Comparison of ENCODE assay signal across 2 cellular contexts in the genomic region with DNA sequence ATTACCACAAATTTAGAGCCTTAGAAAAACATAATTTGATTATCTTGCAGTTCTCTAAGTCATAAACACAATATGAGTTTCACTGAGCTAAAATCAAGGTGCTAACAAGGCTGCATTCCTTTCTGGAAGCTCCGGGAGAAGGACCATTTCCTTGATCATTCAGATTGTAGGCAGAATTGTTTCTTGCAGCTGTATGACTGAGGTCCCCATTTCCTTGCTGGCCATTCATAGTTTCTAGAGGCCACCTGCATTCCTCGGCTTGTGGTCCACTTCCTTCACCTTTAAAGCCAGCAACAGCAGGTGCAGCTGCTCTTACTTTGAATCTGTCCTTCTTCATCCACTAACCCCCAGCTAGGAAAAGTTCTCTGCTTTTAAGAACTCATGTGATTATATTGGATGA.
TF ChIP-seq lines count a peak whose summit lies in the region.

No MANE protein-coding gene starts in this region.

TF ChIP-seq in GM23338, 12 proteins besides CTCF, POLR2A, EP300 and RAD21 (continued from another document):
- TF ChIP-seq, protein P1, sequence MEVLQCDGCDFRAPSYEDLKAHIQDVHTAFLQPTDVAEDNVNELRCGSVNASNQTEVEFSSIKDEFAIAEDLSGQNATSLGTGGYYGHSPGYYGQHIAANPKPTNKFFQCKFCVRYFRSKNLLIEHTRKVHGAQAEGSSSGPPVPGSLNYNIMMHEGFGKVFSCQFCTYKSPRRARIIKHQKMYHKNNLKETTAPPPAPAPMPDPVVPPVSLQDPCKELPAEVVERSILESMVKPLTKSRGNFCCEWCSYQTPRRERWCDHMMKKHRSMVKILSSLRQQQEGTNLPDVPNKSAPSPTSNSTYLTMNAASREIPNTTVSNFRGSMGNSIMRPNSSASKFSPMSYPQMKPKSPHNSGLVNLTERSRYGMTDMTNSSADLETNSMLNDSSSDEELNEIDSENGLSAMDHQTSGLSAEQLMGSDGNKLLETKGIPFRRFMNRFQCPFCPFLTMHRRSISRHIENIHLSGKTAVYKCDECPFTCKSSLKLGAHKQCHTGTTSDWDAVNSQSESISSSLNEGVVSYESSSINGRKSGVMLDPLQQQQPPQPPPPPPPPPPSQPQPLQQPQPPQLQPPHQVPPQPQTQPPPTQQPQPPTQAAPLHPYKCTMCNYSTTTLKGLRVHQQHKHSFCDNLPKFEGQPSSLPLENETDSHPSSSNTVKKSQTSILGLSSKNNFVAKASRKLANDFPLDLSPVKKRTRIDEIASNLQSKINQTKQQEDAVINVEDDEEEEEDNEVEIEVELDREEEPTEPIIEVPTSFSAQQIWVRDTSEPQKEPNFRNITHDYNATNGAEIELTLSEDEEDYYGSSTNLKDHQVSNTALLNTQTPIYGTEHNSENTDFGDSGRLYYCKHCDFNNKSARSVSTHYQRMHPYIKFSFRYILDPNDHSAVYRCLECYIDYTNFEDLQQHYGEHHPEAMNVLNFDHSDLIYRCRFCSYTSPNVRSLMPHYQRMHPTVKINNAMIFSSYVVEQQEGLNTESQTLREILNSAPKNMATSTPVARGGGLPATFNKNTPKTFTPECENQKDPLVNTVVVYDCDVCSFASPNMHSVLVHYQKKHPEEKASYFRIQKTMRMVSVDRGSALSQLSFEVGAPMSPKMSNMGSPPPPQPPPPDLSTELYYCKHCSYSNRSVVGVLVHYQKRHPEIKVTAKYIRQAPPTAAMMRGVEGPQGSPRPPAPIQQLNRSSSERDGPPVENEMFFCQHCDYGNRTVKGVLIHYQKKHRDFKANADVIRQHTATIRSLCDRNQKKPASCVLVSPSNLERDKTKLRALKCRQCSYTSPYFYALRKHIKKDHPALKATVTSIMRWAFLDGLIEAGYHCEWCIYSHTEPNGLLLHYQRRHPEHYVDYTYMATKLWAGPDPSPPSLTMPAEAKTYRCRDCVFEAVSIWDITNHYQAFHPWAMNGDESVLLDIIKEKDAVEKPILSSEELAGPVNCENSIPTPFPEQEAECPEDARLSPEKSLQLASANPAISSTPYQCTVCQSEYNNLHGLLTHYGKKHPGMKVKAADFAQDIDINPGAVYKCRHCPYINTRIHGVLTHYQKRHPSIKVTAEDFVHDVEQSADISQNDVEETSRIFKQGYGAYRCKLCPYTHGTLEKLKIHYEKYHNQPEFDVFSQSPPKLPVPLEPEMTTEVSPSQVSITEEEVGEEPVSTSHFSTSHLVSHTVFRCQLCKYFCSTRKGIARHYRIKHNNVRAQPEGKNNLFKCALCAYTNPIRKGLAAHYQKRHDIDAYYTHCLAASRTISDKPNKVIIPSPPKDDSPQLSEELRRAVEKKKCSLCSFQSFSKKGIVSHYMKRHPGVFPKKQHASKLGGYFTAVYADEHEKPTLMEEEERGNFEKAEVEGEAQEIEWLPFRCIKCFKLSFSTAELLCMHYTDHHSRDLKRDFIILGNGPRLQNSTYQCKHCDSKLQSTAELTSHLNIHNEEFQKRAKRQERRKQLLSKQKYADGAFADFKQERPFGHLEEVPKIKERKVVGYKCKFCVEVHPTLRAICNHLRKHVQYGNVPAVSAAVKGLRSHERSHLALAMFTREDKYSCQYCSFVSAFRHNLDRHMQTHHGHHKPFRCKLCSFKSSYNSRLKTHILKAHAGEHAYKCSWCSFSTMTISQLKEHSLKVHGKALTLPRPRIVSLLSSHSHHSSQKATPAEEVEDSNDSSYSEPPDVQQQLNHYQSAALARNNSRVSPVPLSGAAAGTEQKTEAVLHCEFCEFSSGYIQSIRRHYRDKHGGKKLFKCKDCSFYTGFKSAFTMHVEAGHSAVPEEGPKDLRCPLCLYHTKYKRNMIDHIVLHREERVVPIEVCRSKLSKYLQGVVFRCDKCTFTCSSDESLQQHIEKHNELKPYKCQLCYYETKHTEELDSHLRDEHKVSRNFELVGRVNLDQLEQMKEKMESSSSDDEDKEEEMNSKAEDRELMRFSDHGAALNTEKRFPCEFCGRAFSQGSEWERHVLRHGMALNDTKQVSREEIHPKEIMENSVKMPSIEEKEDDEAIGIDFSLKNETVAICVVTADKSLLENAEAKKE (CRISPR knock-in tag; IDR thresholded peaks at IDR 0.05) = peak; percentile 25; the same call in 1 of the 2 replicates

TF ChIP-seq in WTC11, 78 proteins besides CTCF, POLR2A, EP300 and RAD21 (continued from another document):
- TF ChIP-seq, protein P2, sequence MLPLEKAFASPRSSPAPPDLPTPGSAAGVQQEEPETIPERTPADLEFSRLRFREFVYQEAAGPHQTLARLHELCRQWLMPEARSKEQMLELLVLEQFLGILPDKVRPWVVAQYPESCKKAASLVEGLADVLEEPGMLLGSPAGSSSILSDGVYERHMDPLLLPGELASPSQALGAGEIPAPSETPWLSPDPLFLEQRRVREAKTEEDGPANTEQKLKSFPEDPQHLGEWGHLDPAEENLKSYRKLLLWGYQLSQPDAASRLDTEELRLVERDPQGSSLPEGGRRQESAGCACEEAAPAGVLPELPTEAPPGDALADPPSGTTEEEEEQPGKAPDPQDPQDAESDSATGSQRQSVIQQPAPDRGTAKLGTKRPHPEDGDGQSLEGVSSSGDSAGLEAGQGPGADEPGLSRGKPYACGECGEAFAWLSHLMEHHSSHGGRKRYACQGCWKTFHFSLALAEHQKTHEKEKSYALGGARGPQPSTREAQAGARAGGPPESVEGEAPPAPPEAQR (CRISPR knock-in tag; IDR thresholded peaks at IDR 0.05) = no peak
- TF ChIP-seq MYBL2 (CRISPR knock-in tag; IDR thresholded peaks at IDR 0.05) (no peak), ELF4 (CRISPR knock-in tag; IDR thresholded peaks at IDR 0.05; ENCODE audit: low read depth) (no peak), IRF2 (CRISPR knock-in tag; IDR thresholded peaks at IDR 0.05; ENCODE audit: borderline replicate concordance, low read depth) (no peak), GABPB1 (CRISPR knock-in tag; IDR thresholded peaks at IDR 0.05) (no peak)
- TF ChIP-seq, protein P3, sequence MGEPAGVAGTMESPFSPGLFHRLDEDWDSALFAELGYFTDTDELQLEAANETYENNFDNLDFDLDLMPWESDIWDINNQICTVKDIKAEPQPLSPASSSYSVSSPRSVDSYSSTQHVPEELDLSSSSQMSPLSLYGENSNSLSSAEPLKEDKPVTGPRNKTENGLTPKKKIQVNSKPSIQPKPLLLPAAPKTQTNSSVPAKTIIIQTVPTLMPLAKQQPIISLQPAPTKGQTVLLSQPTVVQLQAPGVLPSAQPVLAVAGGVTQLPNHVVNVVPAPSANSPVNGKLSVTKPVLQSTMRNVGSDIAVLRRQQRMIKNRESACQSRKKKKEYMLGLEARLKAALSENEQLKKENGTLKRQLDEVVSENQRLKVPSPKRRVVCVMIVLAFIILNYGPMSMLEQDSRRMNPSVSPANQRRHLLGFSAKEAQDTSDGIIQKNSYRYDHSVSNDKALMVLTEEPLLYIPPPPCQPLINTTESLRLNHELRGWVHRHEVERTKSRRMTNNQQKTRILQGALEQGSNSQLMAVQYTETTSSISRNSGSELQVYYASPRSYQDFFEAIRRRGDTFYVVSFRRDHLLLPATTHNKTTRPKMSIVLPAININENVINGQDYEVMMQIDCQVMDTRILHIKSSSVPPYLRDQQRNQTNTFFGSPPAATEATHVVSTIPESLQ (CRISPR knock-in tag; IDR thresholded peaks at IDR 0.05) = no peak
- TF ChIP-seq, protein P4, sequence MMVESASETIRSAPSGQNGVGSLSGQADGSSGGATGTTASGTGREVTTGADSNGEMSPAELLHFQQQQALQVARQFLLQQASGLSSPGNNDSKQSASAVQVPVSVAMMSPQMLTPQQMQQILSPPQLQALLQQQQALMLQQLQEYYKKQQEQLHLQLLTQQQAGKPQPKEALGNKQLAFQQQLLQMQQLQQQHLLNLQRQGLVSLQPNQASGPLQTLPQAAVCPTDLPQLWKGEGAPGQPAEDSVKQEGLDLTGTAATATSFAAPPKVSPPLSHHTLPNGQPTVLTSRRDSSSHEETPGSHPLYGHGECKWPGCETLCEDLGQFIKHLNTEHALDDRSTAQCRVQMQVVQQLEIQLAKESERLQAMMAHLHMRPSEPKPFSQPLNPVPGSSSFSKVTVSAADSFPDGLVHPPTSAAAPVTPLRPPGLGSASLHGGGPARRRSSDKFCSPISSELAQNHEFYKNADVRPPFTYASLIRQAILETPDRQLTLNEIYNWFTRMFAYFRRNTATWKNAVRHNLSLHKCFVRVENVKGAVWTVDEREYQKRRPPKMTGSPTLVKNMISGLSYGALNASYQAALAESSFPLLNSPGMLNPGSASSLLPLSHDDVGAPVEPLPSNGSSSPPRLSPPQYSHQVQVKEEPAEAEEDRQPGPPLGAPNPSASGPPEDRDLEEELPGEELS (CRISPR knock-in tag; IDR thresholded peaks at IDR 0.05) = no peak
TF ChIP-seq in WTC11: peak in this region for 0.
